ENCODE assay signal across 8 cellular contexts in genomic region chr4:80202784-80203553, GRCh38. TPM values are rescaled to one million over a fixed set of nuclear protein-coding genes. Genes with fewer than 3 reads are reported as not detected.
DNase-seq lines count a peak whose midpoint lies in the region; ATAC-seq and TF ChIP-seq lines count a peak whose summit lies in the region.

No MANE protein-coding gene starts in this region.

- H4K20me1 ChIP-seq in BLaER1 treated with 17β-estradiol and CSF1 and Interleukin-3, amounts not matched to agents 10 nM and 100 nM = peaks cover 0 to 31% (median 6%) of the 10 kb centered on the region in 11 experiments; a peak in 11 of 22 replicates

- peak overlapping the region; percentile 81 to 91 (median 88) for H3K27ac ChIP-seq in BLaER1 treated with 17β-estradiol and CSF1 and Interleukin-3, amounts not matched to agents 10 nM and 100 nM
- H3K27ac ChIP-seq in stomach smooth muscle (ENCODE audit: low read length) = peak overlapping the region; percentile 84

- H3K4me2 ChIP-seq in BLaER1 treated with 17β-estradiol and CSF1 and Interleukin-3, amounts not matched to agents 10 nM and 100 nM = peak overlapping the region; percentile 83 to 98 (median 92)

- no peak for TF ChIP-seq POLR2A in lower leg skin (IDR thresholded peaks at IDR 0.05)

- H3K4me3 ChIP-seq in BLaER1 treated with 17β-estradiol and CSF1 and Interleukin-3, amounts not matched to agents 10 nM and 100 nM = peak overlapping the region; percentile 66 to 81 (median 72)
- H3K4me3 ChIP-seq in lower leg skin (ENCODE audit: low read depth, poor library complexity, severe bottlenecking) = peak overlapping the region; percentile 36
- H3K4me3 ChIP-seq in stomach smooth muscle (ENCODE audit: low read length in 2 of 2) = peak overlapping the region; percentile 74 to 80

- intact Hi-C loops in lower leg skin (cut with DNase I; ENCODE audit: low total_unique reads) = no loop called here

- H3K27me3 ChIP-seq in BLaER1 treated with 17β-estradiol and CSF1 and Interleukin-3, amounts not matched to agents 10 nM and 100 nM = peaks cover 14 to 36% (median 30%) of the 10 kb centered on the region in 11 experiments; a peak in 21 of 22 replicates
- H3K27me3 ChIP-seq in stomach smooth muscle (ENCODE audit: control insufficient read depth in 1 of 2, insufficient read depth in 2 of 2, low read length in 2 of 2) = no peaks in the 10 kb centered on the region

- peaks cover 25 to 54% (median 37%) of the 10 kb centered on the region in 10 experiments for H3K4me1 ChIP-seq in BLaER1 treated with 17β-estradiol and CSF1 and Interleukin-3, amounts not matched to agents 10 nM and 100 nM
- peaks cover 23% of the 10 kb centered on the region for H3K4me1 ChIP-seq in stomach smooth muscle (ENCODE audit: control insufficient read depth, insufficient read depth, low read length)

- 6 to 13% methylated on average over 14 to 27 of the region's 81 CpGs for WGBS in lower leg skin, 2 donors

- DNase-seq in T-helper 9 cell = peak; percentile 40
- peak; percentile 59 for DNase-seq in central memory CD4-positive, alpha-beta T cell
- peak in 1 of 2 donors; percentile 86 for DNase-seq in lower leg skin (ENCODE audit: low spot score in 2 of 2)

- no peak for TF ChIP-seq CTCF in lower leg skin (IDR thresholded peaks at IDR 0.05)

- peaks cover 0 to 5% (median 0%) of the 10 kb centered on the region in 11 experiments; a peak in 1 of 22 replicates for H3K36me3 ChIP-seq in BLaER1 treated with 17β-estradiol and CSF1 and Interleukin-3, amounts not matched to agents 10 nM and 100 nM
- peaks cover 0 to 2% of the 10 kb centered on the region in 2 donors for H3K36me3 ChIP-seq in stomach smooth muscle (ENCODE audit: control insufficient read depth in 2 of 2, insufficient read depth in 2 of 2, low read length in 2 of 2)

- peaks cover 0 to 12% (median 0%) of the 10 kb centered on the region in 11 experiments; a peak in 2 of 22 replicates for H3K9me3 ChIP-seq in BLaER1 treated with 17β-estradiol and CSF1 and Interleukin-3, amounts not matched to agents 10 nM and 100 nM (replicated peaks in 1 of 11)
- no peaks in the 10 kb centered on the region for H3K9me3 ChIP-seq in stomach smooth muscle (ENCODE audit: control insufficient read depth in 2 of 2, low read length in 2 of 2)

- H3K9ac ChIP-seq in BLaER1 treated with 17β-estradiol and CSF1 and Interleukin-3, amounts not matched to agents 10 nM and 100 nM = peak overlapping the region; percentile 82 to 90 (median 86)
- peak overlapping the region; percentile 42 to 71 for H3K9ac ChIP-seq in stomach smooth muscle (ENCODE audit: low read length in 2 of 2)

- ATAC-seq in GM19372 (IDR thresholded peaks at IDR 0.05; ENCODE audit: low read depth, unreplicated experiment) (peak; percentile 58), HG03432 (IDR thresholded peaks at IDR 0.05; ENCODE audit: unreplicated experiment) (peak; percentile 56), GM18520 (IDR thresholded peaks at IDR 0.05; ENCODE audit: unreplicated experiment) (no peak)

RNA-seq across cellular contexts. Expression of gene PRDM8, which starts 5.7 kb away (rescaled TPM):
- total RNA-seq in lower leg skin = 1 to 10 TPM; 1.4 to 4.6 (median 3.9) TPM
